14 cellular contexts compared by ENCODE assay signal in the genomic region with DNA sequence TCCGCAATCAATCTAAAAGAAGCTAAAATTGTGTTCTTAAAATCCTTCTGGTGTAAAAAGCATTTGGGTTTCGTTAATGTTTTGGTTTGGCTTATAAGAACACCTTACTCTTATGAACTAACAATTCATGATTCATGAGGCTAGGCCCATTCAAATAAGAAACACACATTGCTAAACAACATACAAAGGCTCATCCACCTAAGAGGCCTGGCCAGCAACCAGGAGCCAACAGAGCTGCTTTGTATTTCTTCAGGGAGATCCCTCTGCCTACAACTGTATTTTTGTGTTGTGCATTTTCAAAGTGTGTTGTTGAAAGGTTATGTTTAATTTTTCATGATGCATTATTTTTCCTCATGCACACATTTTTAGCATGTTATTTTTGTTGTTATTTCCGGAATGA.
"Had no signal": no experiment of that assay in that cellular context is flagged by ENCODE, and none has a peak within 500 bp of the region (broad histone marks: within the 10 kb centered on the region; RNA-seq: fewer than 3 reads in every experiment).

No MANE protein-coding gene starts in this region.

- H3K27ac ChIP-seq: parathyroid adenoma, SJCRH30, skin epidermis had no signal

- H3K27ac Mint-ChIP-seq: activated naive CD8-positive, alpha-beta T cell treated with anti-CD3 and anti-CD28 coated beads, Interleukin-2, amount 50 U/mL, for 24 hours; activated T-helper 1 cell treated with anti-CD3 and anti-CD28 coated beads, Interleukin-12 subunit alpha, Interleukin-12 subunit beta, Interleukin-2, Interleukin-4 antibody, amounts not matched to agents 30 ng/mL and 10 ng/mL and 1 ng/mL, durations not matched to agents 14 hours and 24 hours and 36 hours; dendritic cell treated with granulocyte-macrophage colony-stimulating factor and Interleukin-4, amounts not matched to agents 40 ng/mL and 50 ng/mL, for 4 days; endodermal cell; naive B cell had no signal

- DNase-seq: activated CD4-positive, alpha-beta T cell treated with anti-CD3 and anti-CD28 coated beads for 1 hour; activated naive CD4-positive, alpha-beta T cell; activated naive CD8-positive, alpha-beta T cell treated with anti-CD3 and anti-CD28 coated beads, Interleukin-2, amount 50 U/mL, for 24 hours; endodermal cell; left ventricle myocardium superior; naive B cell; SJCRH30; T1000; trophoblast cell had no signal

- ATAC-seq: activated naive CD8-positive, alpha-beta T cell treated with anti-CD3 and anti-CD28 coated beads, Interleukin-2, amount 50 U/mL, for 24 hours; left ventricle myocardium superior had no signal

- H3K4me3 ChIP-seq: SJCRH30, skin epidermis had no signal

- H3K4me3 Mint-ChIP-seq: activated naive CD8-positive, alpha-beta T cell treated with anti-CD3 and anti-CD28 coated beads, Interleukin-2, amount 50 U/mL, for 24 hours; activated T-helper 1 cell treated with anti-CD3 and anti-CD28 coated beads, Interleukin-12 subunit alpha, Interleukin-12 subunit beta, Interleukin-2, Interleukin-4 antibody, amounts not matched to agents 30 ng/mL and 10 ng/mL and 1 ng/mL, durations not matched to agents 14 hours and 24 hours and 36 hours; central memory CD8-positive, alpha-beta T cell; dendritic cell treated with granulocyte-macrophage colony-stimulating factor and Interleukin-4, amounts not matched to agents 40 ng/mL and 50 ng/mL, for 4 days; endodermal cell; naive B cell had no signal

- H3K27me3 ChIP-seq: SJCRH30 had no signal

- H3K9me3 Mint-ChIP-seq: activated T-helper 1 cell treated with anti-CD3 and anti-CD28 coated beads, Interleukin-12 subunit alpha, Interleukin-12 subunit beta, Interleukin-2, Interleukin-4 antibody, amounts not matched to agents 30 ng/mL and 10 ng/mL and 1 ng/mL, durations not matched to agents 14 hours and 24 hours and 36 hours; central memory CD8-positive, alpha-beta T cell had no signal

- H3K4me1 Mint-ChIP-seq: activated naive CD8-positive, alpha-beta T cell treated with anti-CD3 and anti-CD28 coated beads, Interleukin-2, amount 50 U/mL, for 24 hours; central memory CD8-positive, alpha-beta T cell; endodermal cell; naive B cell had no signal

- H3K36me3 Mint-ChIP-seq: naive B cell had no signal

- H3K27me3 Mint-ChIP-seq: activated naive CD8-positive, alpha-beta T cell treated with anti-CD3 and anti-CD28 coated beads, Interleukin-2, amount 50 U/mL, for 24 hours; central memory CD8-positive, alpha-beta T cell; dendritic cell treated with granulocyte-macrophage colony-stimulating factor and Interleukin-4, amounts not matched to agents 40 ng/mL and 50 ng/mL, for 4 days; naive B cell had no signal
